ENCODE assay signal across 11 cellular contexts in the genomic region with DNA sequence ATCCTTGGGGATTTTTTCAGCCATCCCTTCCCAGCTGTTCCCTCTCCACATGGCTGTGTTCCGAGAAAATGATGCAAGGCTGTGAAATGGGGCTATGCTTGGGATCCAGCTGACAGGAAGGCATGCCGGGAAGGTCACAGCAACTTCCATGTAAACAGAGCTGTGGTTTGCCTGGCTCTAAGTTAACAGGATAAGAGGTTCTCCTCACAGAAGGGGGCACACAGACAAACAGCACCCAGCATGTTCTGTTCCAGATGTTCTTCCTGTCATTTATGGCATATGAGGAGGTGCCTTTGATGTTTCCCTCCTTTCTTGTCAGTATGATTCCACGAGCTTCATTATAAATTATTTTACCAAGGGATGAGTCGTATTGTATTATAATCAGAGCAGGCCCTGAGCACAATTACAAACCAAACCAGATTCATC.
DNase-seq lines count a peak whose midpoint lies in the region; ATAC-seq, FAIRE-seq and TF ChIP-seq lines count a peak whose summit lies in the region.
"Had no signal": no experiment of that assay in that cellular context is flagged by ENCODE, and none has a peak within 500 bp of the region (broad histone marks: within the 10 kb centered on the region; RNA-seq: fewer than 3 reads in every experiment).

No MANE protein-coding gene starts in this region.

- H3K9ac ChIP-seq in endothelial cell of umbilical vein (replicated peaks; ENCODE audit: extremely low read depth, insufficient read depth, low read length): no peak overlapping the region
- no peak overlapping the region for H3K9ac ChIP-seq in trophoblast cell (ENCODE audit: low read length)

- no peaks in the 10 kb centered on the region for H4K20me1 ChIP-seq in endothelial cell of umbilical vein (replicated peaks; ENCODE audit: control insufficient read depth, extremely low read depth, insufficient read depth, low read length)

- no peak overlapping the region for H3K18ac ChIP-seq in trophoblast cell (ENCODE audit: low read length)

- peak overlapping the region; percentile 83 for H2AFZ ChIP-seq in endothelial cell of umbilical vein (ENCODE audit: low read depth, low read length)
- H2AFZ ChIP-seq in trophoblast cell (ENCODE audit: insufficient read depth, low read length, poor library complexity): no peak overlapping the region

- H4K12ac ChIP-seq in trophoblast cell (ENCODE audit: low read depth, low read length): no peak overlapping the region

- CTCF ChIA-PET in endothelial cell of umbilical vein (lab: Charles Lee): interaction anchor here (1.2 kb wide), 1 partner anchor 45 kb away, joined by 3 read pairs; no protein-coding TSS in a partner anchor

- no peak overlapping the region for H2BK5ac ChIP-seq in trophoblast cell (ENCODE audit: low read depth, low read length, poor library complexity)

- TF ChIP-seq POLR2A in endothelial cell of umbilical vein (IDR thresholded peaks at IDR 0.05; ENCODE audit: low read depth, low read length): no peak

- H3K27ac ChIP-seq in endothelial cell of umbilical vein (ENCODE audit: insufficient read depth, low read depth, low read length) (no peak overlapping the region), trophoblast cell (ENCODE audit: low read depth, low read length) (no peak overlapping the region)

- H3K4me1 ChIP-seq in endothelial cell of umbilical vein (ENCODE audit: control insufficient read depth, extremely low read depth, insufficient read depth, low read length) (peaks cover 8% of the 10 kb centered on the region), trophoblast cell (ENCODE audit: control insufficient read depth in 1 of 2, insufficient read depth in 2 of 2, low read length in 2 of 2) (no peaks in the 10 kb centered on the region)

- H3K9me1 ChIP-seq in endothelial cell of umbilical vein (replicated peaks; ENCODE audit: control insufficient read depth, extremely low read depth, insufficient read depth, low read length): no peaks in the 10 kb centered on the region

- no peak overlapping the region for H2AK5ac ChIP-seq in trophoblast cell (ENCODE audit: low read length)

- H3K79me1 ChIP-seq in trophoblast cell (ENCODE audit: low read length): no peaks in the 10 kb centered on the region

- H3K4me3 ChIP-seq in endothelial cell of umbilical vein (replicated peaks in 1 of 3; ENCODE audit: insufficient read depth in 1 of 3, low read depth in 1 of 3, low read length in 3 of 3) (no peak overlapping the region), trophoblast cell (ENCODE audit: low read depth, low read length) (no peak overlapping the region)

- H3K4ac ChIP-seq in trophoblast cell (ENCODE audit: low read depth, low read length): no peak overlapping the region

- POLR2A ChIA-PET in endothelial cell of umbilical vein (lab: Charles Lee): no interaction called here

- no peak for ATAC-seq in GM19452 (IDR thresholded peaks at IDR 0.05; ENCODE audit: unreplicated experiment)
- ATAC-seq: CD8-positive, alpha-beta T cell; left lobe of liver had no signal

- no peak for FAIRE-seq in endothelial cell of umbilical vein (lab: Jason Lieb, UNC)

- in situ Hi-C loops in GM13976 (cut with MboI; ENCODE audit: low sequenced_read_pairs, unreplicated experiment): no loop called here

- no peak overlapping the region for H3K14ac ChIP-seq in trophoblast cell (ENCODE audit: low read length)

- H2BK120ac ChIP-seq in trophoblast cell (ENCODE audit: insufficient read depth, low read length, poor library complexity): no peak overlapping the region

- intact Hi-C loops in endothelial cell of umbilical vein (cut with micrococcal nuclease): no loop called here

- H3K23ac ChIP-seq in trophoblast cell (ENCODE audit: low read length): no peak overlapping the region

- dilution Hi-C loops in endothelial cell of umbilical vein (cut with MboI; ENCODE audit: extremely low pct_ligation_motif_present, low sequenced_read_pairs): no loop called here

- WGBS in trophoblast cell (ENCODE audit: extremely low coverage, insufficient coverage, insufficient read length): no CpG with 5 or more reads among the region's 4 CpGs

- H3K27me3 ChIP-seq in endothelial cell of umbilical vein (ENCODE audit: control insufficient read depth in 2 of 2, insufficient read depth in 2 of 2, low read length in 2 of 2) (no peaks in the 10 kb centered on the region), trophoblast cell (ENCODE audit: insufficient read depth, low read length) (no peaks in the 10 kb centered on the region)

- no TSS peak for BruUV-seq in endothelial cell of umbilical vein (replicated peaks; lab: Mats Ljungman, UMichigan)

- H3K9me3 ChIP-seq in endothelial cell of umbilical vein (replicated peaks; ENCODE audit: control insufficient read depth, insufficient read depth, low read length): no peaks in the 10 kb centered on the region
- H3K9me3 ChIP-seq in trophoblast cell (ENCODE audit: insufficient read depth, low read depth, low read length): no peaks in the 10 kb centered on the region

- H3K4me2 ChIP-seq in endothelial cell of umbilical vein (ENCODE audit: insufficient read depth, low read length) (peak overlapping the region; percentile 19), trophoblast cell (ENCODE audit: low read length) (no peak overlapping the region)

- TF ChIP-seq CTCF in endothelial cell of umbilical vein (IDR thresholded peaks at IDR 0.05; ENCODE audit: extremely low read depth in 1 of 2, insufficient read depth in 1 of 2, low read depth in 1 of 2, low read length in 2 of 2) (no peak), GM13976 (IDR thresholded peaks at IDR 0.05; ENCODE audit: borderline replicate concordance, control extremely low read depth, extremely low read depth, insufficient read depth, missing control alignments) (no peak)

- no peak overlapping the region for H2BK12ac ChIP-seq in trophoblast cell (ENCODE audit: low read length)

- DNase-seq in AG20443 (ENCODE audit: low spot score): peak; percentile 13
- peak; percentile 57 for DNase-seq in NCI-H69 (lab: John Stamatoyannopoulos, UW)
- DNase-seq in endothelial cell of umbilical vein (ENCODE audit: low read depth, low spot score): peak; percentile 63
- peak; percentile 22 for DNase-seq in mucosa of gallbladder (ENCODE audit: low spot score)
- no peak for DNase-seq in COR-L47 (lab: John Stamatoyannopoulos, UW)
- DNase-seq in trophoblast cell: no peak
- DNase-seq in GM13976 (ENCODE audit: low spot score): no peak
- DNase-seq: CD8-positive, alpha-beta T cell; NCI-H2171 treated with DMSO at 0.1 percent for 48 hours had no signal

- no peaks in the 10 kb centered on the region for H3K36me3 ChIP-seq in endothelial cell of umbilical vein (ENCODE audit: control insufficient read depth in 2 of 2, extremely low read depth in 1 of 2, insufficient read depth in 2 of 2, low read length in 2 of 2)
- H3K36me3 ChIP-seq in trophoblast cell (ENCODE audit: control insufficient read depth in 1 of 2, insufficient read depth in 2 of 2, low read length in 2 of 2): no peaks in the 10 kb centered on the region

- H4K8ac ChIP-seq in trophoblast cell (ENCODE audit: low read depth, low read length): no peak overlapping the region

- H3K79me2 ChIP-seq in endothelial cell of umbilical vein (ENCODE audit: control insufficient read depth, insufficient read depth, low read length) (no peaks in the 10 kb centered on the region), trophoblast cell (ENCODE audit: control insufficient read depth, insufficient read depth, low read length, poor library complexity) (no peaks in the 10 kb centered on the region)

- no peak overlapping the region for H4K91ac ChIP-seq in trophoblast cell (ENCODE audit: low read depth, low read length)

TF ChIP-seq in endothelial cell of umbilical vein, 7 proteins besides CTCF, POLR2A, EP300 and RAD21:
- TF ChIP-seq FOS (IDR thresholded peaks at IDR 0.05; ENCODE audit: borderline replicate concordance, insufficient read depth, low read length): peak; percentile 5
- no peak for TF ChIP-seq MYC (IDR thresholded peaks at IDR 0.05; ENCODE audit: low read depth, low read length)

Comparison
In these comparisons a context has a peak if more than half of its experiments do, and no peak if none do; other contexts are left out.
1. DNase-seq: peak in AG20443 (single experiment), NCI-H69 (single experiment), endothelial cell of umbilical vein (single experiment) and mucosa of gallbladder (single experiment); none in COR-L47 (single experiment), trophoblast cell (0 of 2) and GM13976 (single experiment).